Comparison of ENCODE assay signal across 23 cellular contexts in genomic region chr7:150972746-150973145, GRCh38. TPM values are rescaled to one million over a fixed set of nuclear protein-coding genes. Genes with fewer than 3 reads are reported as not detected.
DNase-seq lines count a peak whose midpoint lies in the region; ATAC-seq and TF ChIP-seq lines count a peak whose summit lies in the region.
"Had no signal": no experiment of that assay in that cellular context is flagged by ENCODE, and none has a peak within 500 bp of the region (broad histone marks: within the 10 kb centered on the region; RNA-seq: fewer than 3 reads in every experiment).

No MANE protein-coding gene starts in this region.

- WGBS in sigmoid colon, 2 donors, result 76 to 87% methylated on average over 8 of the region's 8 CpGs

- H3K9me3 Mint-ChIP-seq in CD4-positive, alpha-beta T cell, result no peaks in the 10 kb centered on the region
- peaks cover 0 to 4% (median 0%) of the 10 kb centered on the region in 6 donors for H3K9me3 Mint-ChIP-seq in immature natural killer cell
- H3K9me3 Mint-ChIP-seq: activated CD4-positive, alpha-beta memory T cell treated with anti-CD3 and anti-CD28 coated beads, Interleukin-2, amount 10 ng/mL, durations not matched to agents 7 days and 5 days; activated naive CD8-positive, alpha-beta T cell treated with anti-CD3 and anti-CD28 coated beads for 36 hours; stimulated activated naive CD8-positive, alpha-beta T cell treated with anti-CD3 and anti-CD28 coated beads, Interleukin-15, Interleukin-2, amounts not matched to agents 100 ng/mL and 50 ng/mL, for 24 hours had no signal

- TF ChIP-seq POLR2A in sigmoid colon (IDR thresholded peaks at IDR 0.05), result no peak

- H3K4me3 Mint-ChIP-seq in CD4-positive, alpha-beta T cell, result peak overlapping the region; percentile 48
- no peak overlapping the region for H3K4me3 Mint-ChIP-seq in T-helper 17 cell
- H3K4me3 Mint-ChIP-seq in immature natural killer cell, result peak overlapping the region in 1 of 5 donors; percentile 43
- H3K4me3 Mint-ChIP-seq: activated CD4-positive, alpha-beta memory T cell treated with anti-CD3 and anti-CD28 coated beads, Interleukin-2, amount 10 ng/mL, durations not matched to agents 7 days and 5 days; activated naive CD8-positive, alpha-beta T cell treated with anti-CD3 and anti-CD28 coated beads for 36 hours; stimulated activated naive CD8-positive, alpha-beta T cell treated with anti-CD3 and anti-CD28 coated beads, Interleukin-15, Interleukin-2, amounts not matched to agents 100 ng/mL and 50 ng/mL, for 24 hours had no signal

- intact Hi-C loops in CD4-positive, alpha-beta T cell (cut with DNase I, micrococcal nuclease), result loop anchor here in 1 of 2 experiments (2.0 to 10.0 kb wide), 2 partner anchors 38 to 112 kb away; partner anchors contain the start of genes AGAP3, FASTK and TMUB1
- intact Hi-C loops in left ventricle myocardium superior (cut with micrococcal nuclease) (no loop called here), sigmoid colon (cut with DNase I) (no loop called here), A673 (cut with micrococcal nuclease; ENCODE audit: unreplicated experiment) (no loop called here)

- no peak for TF ChIP-seq EP300 in sigmoid colon (IDR thresholded peaks at IDR 0.05)

- no peaks in the 10 kb centered on the region for H3K36me3 ChIP-seq in sigmoid colon
- no peaks in the 10 kb centered on the region for H3K36me3 ChIP-seq in A673 (ENCODE audit: insufficient read depth, low read length, poor library complexity, severe bottlenecking)
- H3K36me3 ChIP-seq: ascending aorta, HAP-1 had no signal

- no peaks in the 10 kb centered on the region for H3K36me3 Mint-ChIP-seq in CD4-positive, alpha-beta T cell (ENCODE audit: low read depth)
- H3K36me3 Mint-ChIP-seq in T-helper 17 cell (ENCODE audit: low read depth), result peaks cover 2% of the 10 kb centered on the region
- H3K36me3 Mint-ChIP-seq in immature natural killer cell, result no peaks in the 10 kb centered on the region
- H3K36me3 Mint-ChIP-seq: activated naive CD8-positive, alpha-beta T cell treated with anti-CD3 and anti-CD28 coated beads for 36 hours had no signal

- peaks cover 16% of the 10 kb centered on the region for H3K27me3 ChIP-seq in CD4-positive, alpha-beta T cell (ENCODE audit: control insufficient read depth, insufficient read depth, low read length)
- H3K27me3 ChIP-seq in sigmoid colon (no peaks in the 10 kb centered on the region), A673 (replicated peaks; ENCODE audit: insufficient read depth, low read depth, low read length, poor library complexity) (no peaks in the 10 kb centered on the region)
- H3K27me3 ChIP-seq: dorsolateral prefrontal cortex had no signal

- no peaks in the 10 kb centered on the region for H3K9me3 ChIP-seq in CD4-positive, alpha-beta T cell (ENCODE audit: control insufficient read depth, low read length)
- H3K9me3 ChIP-seq in T-helper 17 cell (ENCODE audit: control insufficient read depth, low read length, poor library complexity, severe bottlenecking) (no peaks in the 10 kb centered on the region), sigmoid colon (no peaks in the 10 kb centered on the region), A673 (ENCODE audit: low read depth, low read length, poor library complexity, severe bottlenecking) (no peaks in the 10 kb centered on the region)
- H3K9me3 ChIP-seq: ascending aorta, HAP-1 had no signal

- H3K27ac Mint-ChIP-seq in CD4-positive, alpha-beta T cell, result peak overlapping the region; percentile 91
- H3K27ac Mint-ChIP-seq in T-helper 17 cell (peak overlapping the region; percentile 29), immature natural killer cell (peak overlapping the region in 2 of 6 donors; percentile 28 to 74)
- H3K27ac Mint-ChIP-seq: activated CD4-positive, alpha-beta memory T cell treated with anti-CD3 and anti-CD28 coated beads, Interleukin-2, amount 10 ng/mL, durations not matched to agents 7 days and 5 days; activated naive CD8-positive, alpha-beta T cell treated with anti-CD3 and anti-CD28 coated beads for 36 hours; stimulated activated naive CD8-positive, alpha-beta T cell treated with anti-CD3 and anti-CD28 coated beads, Interleukin-15, Interleukin-2, amounts not matched to agents 100 ng/mL and 50 ng/mL, for 24 hours had no signal

- no peak for DNase-seq in CD4-positive, alpha-beta T cell
- DNase-seq in T-helper 17 cell, result no peak
- peak; percentile 55 for DNase-seq in left ventricle myocardium superior
- DNase-seq in sigmoid colon, result no peak
- DNase-seq in A673 (ENCODE audit: low spot score), result no peak
- no peak for DNase-seq in activated CD4-positive, alpha-beta T cell treated with anti-CD3 and anti-CD28 coated beads for 4 hours
- DNase-seq in immature natural killer cell, result no peak
- DNase-seq in DMS114 treated with DMSO at 0.1 percent for 48 hours (lab: John Stamatoyannopoulos, UW; ENCODE audit: unreplicated experiment), result no peak
- DNase-seq: activated CD4-positive, alpha-beta memory T cell treated with anti-CD3 and anti-CD28 coated beads, Interleukin-2, amount 10 ng/mL, durations not matched to agents 7 days and 5 days; activated naive CD8-positive, alpha-beta T cell treated with anti-CD3 and anti-CD28 coated beads for 36 hours; Kasumi-1; naive B cell; NCI-H187 treated with DMSO at 0.1 percent for 48 hours; NCI-H748 treated with DMSO at 0.1 percent for 48 hours; stimulated activated CD4-positive, alpha-beta T cell treated with anti-CD3 and anti-CD28 coated beads, Interleukin-15, amount 100 ng/mL, for 24 hours; T-helper 9 cell had no signal

- peaks cover 61% of the 10 kb centered on the region for H3K4me1 Mint-ChIP-seq in CD4-positive, alpha-beta T cell (ENCODE audit: low read depth)
- H3K4me1 Mint-ChIP-seq in T-helper 17 cell (peaks cover 42% of the 10 kb centered on the region), immature natural killer cell (peaks cover 22 to 28% of the 10 kb centered on the region in 2 donors)

- no peak for TF ChIP-seq CTCF in CD4-positive, alpha-beta T cell (IDR thresholded peaks at IDR 0.05)
- TF ChIP-seq CTCF in sigmoid colon (IDR thresholded peaks at IDR 0.05) (no peak), A673 (conservative IDR thresholded peaks at IDR 0.05; ENCODE audit: low read depth, low read length) (no peak)

- peaks cover 0 to 100% (median 98%) of the 10 kb centered on the region in 4 donors for H3K4me1 ChIP-seq in sigmoid colon
- peaks cover 15% of the 10 kb centered on the region for H3K4me1 ChIP-seq in A673 (ENCODE audit: insufficient read depth, low read length, poor library complexity, severe bottlenecking)

- H3K4me3 ChIP-seq in sigmoid colon (no peak overlapping the region), A673 (ENCODE audit: low read depth, low read length, poor library complexity, severe bottlenecking) (no peak overlapping the region)
- H3K4me3 ChIP-seq: ascending aorta, HAP-1 had no signal

- no TSS peak for BruUV-seq in A673 (replicated peaks; lab: Mats Ljungman, UMichigan)

- POLR2A ChIA-PET in CD4-positive, alpha-beta T cell (lab: Charles Lee), result interaction anchor here (2.4 to 3.1 kb wide), 2 partner anchors 42 to 56 kb away, joined by 11 to 20 read pairs; partner anchors contain the start of gene ABCB8
- POLR2A ChIA-PET in A673 (lab: Charles Lee; ENCODE audit: low non-redundant PET), result no interaction called here

- CTCF ChIA-PET in CD4-positive, alpha-beta T cell (lab: Charles Lee), result interaction anchor here (0.9 to 1.8 kb wide), 3 partner anchors 10 to 46 kb away, joined by 3 to 8 read pairs (median 5); no protein-coding TSS in a partner anchor
- CTCF ChIA-PET in A673 (lab: Charles Lee), result no interaction called here

- H3K27me3 Mint-ChIP-seq in CD4-positive, alpha-beta T cell, result peaks cover 15% of the 10 kb centered on the region
- H3K27me3 Mint-ChIP-seq in T-helper 17 cell (peaks cover 9% of the 10 kb centered on the region), immature natural killer cell (ENCODE audit: low read depth in 3 of 3) (peaks cover 9 to 25% (median 15%) of the 10 kb centered on the region in 3 donors)

- no peak for ATAC-seq in CD4-positive, alpha-beta T cell (ENCODE audit: poor library complexity)
- ATAC-seq in T-helper 17 cell (no peak), left ventricle myocardium superior (no peak)

- H3K27ac ChIP-seq in CD4-positive, alpha-beta T cell (ENCODE audit: low read depth, low read length), result no peak overlapping the region
- H3K27ac ChIP-seq in sigmoid colon, result peak overlapping the region; percentile 84 to 97 (median 90)
- no peak overlapping the region for H3K27ac ChIP-seq in A673 (ENCODE audit: low read depth, low read length, poor library complexity, severe bottlenecking)
- H3K27ac ChIP-seq: ascending aorta, parathyroid adenoma had no signal

RNA-seq across cellular contexts. Expression of gene KCNH2, which starts 5.4 kb away (rescaled TPM):
- total RNA-seq in CD4-positive, alpha-beta T cell, result 1 to 10 TPM; 1.9 to 2.3 TPM
- 1 to 10 TPM; 2.2 to 5.6 TPM for total RNA-seq in T-helper 17 cell
- 107 TPM for total RNA-seq in left ventricle myocardium superior
- 100 to 1,000 TPM in 1 of 4 donors, 10 to 100 TPM in 3; 40.6 to 107 (median 85.2) TPM for total RNA-seq in sigmoid colon
- 1 to 10 TPM in 2 of 3 donors, under 1 TPM in 1; 0.46 to 7.3 (median 1.2) TPM for polyA plus RNA-seq in sigmoid colon
- total RNA-seq in A673 (2021), result 1.5 and 4.0 TPM in 2 replicates
- polyA plus RNA-seq in immature natural killer cell, result not detected
- total RNA-seq: ascending aorta had no signal

RNA-seq across cellular contexts. Expression of gene NOS3, which starts 18.1 kb away (rescaled TPM):
- 1 to 10 TPM; 3.9 to 7.1 TPM for total RNA-seq in CD4-positive, alpha-beta T cell
- 1 to 10 TPM; 9.4 to 9.6 TPM for total RNA-seq in T-helper 17 cell
- 10.9 TPM for total RNA-seq in left ventricle myocardium superior
- 1 to 10 TPM; 1.3 to 7.2 (median 2.9) TPM for total RNA-seq in sigmoid colon
- polyA plus RNA-seq in sigmoid colon, result 1 to 10 TPM in 2 of 3 donors, under 1 TPM in 1; 0.23 to 6.1 (median 1.2) TPM
- 0.75 and 1.4 TPM in 2 replicates for total RNA-seq in A673 (2021)
- polyA plus RNA-seq in immature natural killer cell, result 1 to 10 TPM in 2 of 3 donors, under 1 TPM in 1; 0.21 to 4.9 (median 2.4) TPM

RNA-seq across cellular contexts. Expression of gene ATG9B, which starts 51.5 kb away (rescaled TPM):
- 10 to 100 TPM; 16.8 to 17.1 TPM for total RNA-seq in CD4-positive, alpha-beta T cell
- total RNA-seq in T-helper 17 cell (10 to 100 TPM in 1 of 2 donors, 1 to 10 TPM in 1; 5.3 to 12.2 TPM), left ventricle myocardium superior (not detected), sigmoid colon (not detected), A673 (2021) (0.96 and 1.9 TPM in 2 replicates)
- polyA plus RNA-seq in sigmoid colon (1 to 10 TPM in 2 of 3 donors, not detected in 1; 1.2 to 1.6 TPM), immature natural killer cell (1 to 10 TPM in 2 of 3 donors, not detected in 1; 1.9 to 5.7 TPM)
- total RNA-seq: ascending aorta, endothelial cell of umbilical vein, mesenteric fat pad had no signal

RNA-seq across cellular contexts. Expression of gene ABCB8, which starts 55.5 kb away (rescaled TPM):
- 10 to 100 TPM; 57.0 to 62.2 TPM for total RNA-seq in CD4-positive, alpha-beta T cell
- total RNA-seq in T-helper 17 cell (10 to 100 TPM; 47.7 to 60.1 TPM), left ventricle myocardium superior (29.7 TPM), sigmoid colon (10 to 100 TPM in 3 of 4 donors, 1 to 10 TPM in 1; 9.7 to 20.8 (median 19.5) TPM), A673 (2021) (50.9 and 57.6 TPM in 2 replicates)
- polyA plus RNA-seq in sigmoid colon (10 to 100 TPM in 1 of 3 donors, 1 to 10 TPM in 2; 3.0 to 32.8 (median 5.3) TPM), immature natural killer cell (10 to 100 TPM; 17.6 to 26.5 (median 23.3) TPM)

Comparison
In these comparisons a context has a peak if more than half of its experiments do, and no peak if none do; other contexts are left out.
1. H3K27ac ChIP-seq: peak in sigmoid colon (4 of 4); none in CD4-positive, alpha-beta T cell (single experiment) and A673 (single experiment).